Comparison of ENCODE assay signal across 15 cellular contexts in genomic region chr5:38807570-38808461, GRCh38. TPM values are rescaled to one million over a fixed set of nuclear protein-coding genes. Genes with fewer than 3 reads are reported as not detected.
DNase-seq lines count a peak whose midpoint lies in the region; ATAC-seq, FAIRE-seq and TF ChIP-seq lines count a peak whose summit lies in the region.
"Had no signal": no experiment of that assay in that cellular context is flagged by ENCODE, and none has a peak within 500 bp of the region (broad histone marks: within the 10 kb centered on the region; RNA-seq: fewer than 3 reads in every experiment).

No MANE protein-coding gene starts in this region.

- no peaks in the 10 kb centered on the region for H3K79me2 ChIP-seq in endothelial cell of umbilical vein (ENCODE audit: control insufficient read depth, insufficient read depth, low read length)

- no peaks in the 10 kb centered on the region for H3K36me3 Mint-ChIP-seq in CD14-positive monocyte

- CTCF ChIA-PET in endothelial cell of umbilical vein (lab: Charles Lee) = interaction anchor here (0.6 to 11.2 kb wide), 25 partner anchors 9 to 543 kb away, joined by 3 to 501 read pairs (median 7); no protein-coding TSS in a partner anchor

- H3K9me3 ChIP-seq in endothelial cell of umbilical vein (replicated peaks; ENCODE audit: control insufficient read depth, insufficient read depth, low read length) = no peaks in the 10 kb centered on the region

- H3K27me3 ChIP-seq in endothelial cell of umbilical vein (ENCODE audit: control insufficient read depth in 2 of 2, insufficient read depth in 2 of 2, low read length in 2 of 2) (no peaks in the 10 kb centered on the region), H7 (ENCODE audit: control insufficient read depth, insufficient read depth, low read length) (peaks cover 2% of the 10 kb centered on the region)

- peaks cover 31% of the 10 kb centered on the region for H3K4me1 ChIP-seq in endothelial cell of umbilical vein (ENCODE audit: control insufficient read depth, extremely low read depth, insufficient read depth, low read length)

- DNase-seq in GM04504 (ENCODE audit: low read depth) (peak; percentile 40), NCI-H2196 treated with DMSO at 0.1 percent for 48 hours (lab: John Stamatoyannopoulos, UW; ENCODE audit: unreplicated experiment) (peak; percentile 33), endothelial cell of umbilical vein (ENCODE audit: low read depth, low spot score) (peak; percentile 86), skeletal muscle cell (ENCODE audit: low read depth) (peak; percentile 54), HPDE6-E6E7 (ENCODE audit: extremely low spot score) (no peak), CD14-positive monocyte (ENCODE audit: low spot score) (no peak), H7 (no peak)
- DNase-seq: activated CD4-positive, alpha-beta T cell treated with anti-CD3 and anti-CD28 coated beads for 36 hours; activated effector memory CD4-positive, alpha-beta T cell treated with anti-CD3 and anti-CD28 coated beads, Interleukin-2, amount 50 U/mL, for 16 hours; DMS 273 treated with DMSO at 0.1 percent for 48 hours; head of caudate nucleus; midbrain; NCI-H1694; SIG-M5 had no signal

- H3K9me1 ChIP-seq in endothelial cell of umbilical vein (replicated peaks; ENCODE audit: control insufficient read depth, extremely low read depth, insufficient read depth, low read length) = no peaks in the 10 kb centered on the region

- no peak for ATAC-seq in GM18519 (IDR thresholded peaks at IDR 0.05; ENCODE audit: low FRiP score, unreplicated experiment)

- H3K4me3 ChIP-seq in endothelial cell of umbilical vein (replicated peaks in 1 of 3; ENCODE audit: insufficient read depth in 1 of 3, low read depth in 1 of 3, low read length in 3 of 3) = no peak overlapping the region
- H3K4me3 ChIP-seq in skeletal muscle cell (ENCODE audit: low read depth, low read length) = no peak overlapping the region
- no peak overlapping the region for H3K4me3 ChIP-seq in H7 (ENCODE audit: insufficient read depth, low read depth, low read length)

- FAIRE-seq in endothelial cell of umbilical vein (lab: Jason Lieb, UNC) = peak; percentile 81

- H3K36me3 ChIP-seq in endothelial cell of umbilical vein (ENCODE audit: control insufficient read depth in 2 of 2, extremely low read depth in 1 of 2, insufficient read depth in 2 of 2, low read length in 2 of 2) = no peaks in the 10 kb centered on the region
- H3K36me3 ChIP-seq in H7 (replicated peaks; ENCODE audit: control insufficient read depth, insufficient read depth, low read length) = no peaks in the 10 kb centered on the region

- H2AFZ ChIP-seq in endothelial cell of umbilical vein (ENCODE audit: low read depth, low read length) = no peak overlapping the region

- peak overlapping the region; percentile 28 for H3K4me2 ChIP-seq in endothelial cell of umbilical vein (ENCODE audit: insufficient read depth, low read length)

- POLR2A ChIA-PET in endothelial cell of umbilical vein (lab: Charles Lee) = interaction anchor here (0.6 kb wide), 1 partner anchor 34 kb away, joined by 3 read pairs; no protein-coding TSS in a partner anchor

- H4K20me1 ChIP-seq in endothelial cell of umbilical vein (replicated peaks; ENCODE audit: control insufficient read depth, extremely low read depth, insufficient read depth, low read length) = no peaks in the 10 kb centered on the region

- TF ChIP-seq POLR2A in endothelial cell of umbilical vein (IDR thresholded peaks at IDR 0.05; ENCODE audit: low read depth, low read length) = no peak

- H3K27me3 Mint-ChIP-seq in CD14-positive monocyte (ENCODE audit: low read depth in 3 of 3) = peaks cover 22 to 44% (median 39%) of the 10 kb centered on the region in 3 donors

- peaks cover 0 to 5% (median 0%) of the 10 kb centered on the region in 7 donors for H3K9me3 Mint-ChIP-seq in CD14-positive monocyte

- no peak overlapping the region for H3K9ac ChIP-seq in endothelial cell of umbilical vein (replicated peaks; ENCODE audit: extremely low read depth, insufficient read depth, low read length)

- dilution Hi-C loops in endothelial cell of umbilical vein (cut with MboI; ENCODE audit: extremely low pct_ligation_motif_present, low sequenced_read_pairs) = loop anchor here (25.0 kb wide), 1 partner anchor 371 kb away; no protein-coding TSS in a partner anchor

- no TSS peak for BruUV-seq in endothelial cell of umbilical vein (replicated peaks; lab: Mats Ljungman, UMichigan)

- no peak overlapping the region for H3K27ac Mint-ChIP-seq in CD14-positive monocyte
- H3K27ac Mint-ChIP-seq: activated CD4-positive, alpha-beta T cell treated with anti-CD3 and anti-CD28 coated beads for 36 hours had no signal

- no peaks in the 10 kb centered on the region for H3K4me1 Mint-ChIP-seq in CD14-positive monocyte

- H3K27ac ChIP-seq in endothelial cell of umbilical vein (ENCODE audit: insufficient read depth, low read depth, low read length) = peak overlapping the region; percentile 32

- TF ChIP-seq CTCF in endothelial cell of umbilical vein (IDR thresholded peaks at IDR 0.05; ENCODE audit: extremely low read depth in 1 of 2, insufficient read depth in 1 of 2, low read depth in 1 of 2, low read length in 2 of 2) = no peak
- no peak for TF ChIP-seq CTCF in CD14-positive monocyte (IDR thresholded peaks at IDR 0.05)

- H3K4me3 Mint-ChIP-seq in CD14-positive monocyte = no peak overlapping the region
- H3K4me3 Mint-ChIP-seq: activated CD4-positive, alpha-beta T cell treated with anti-CD3 and anti-CD28 coated beads for 36 hours had no signal

- intact Hi-C loops in endothelial cell of umbilical vein (cut with micrococcal nuclease) (loop anchor here (1.0 to 5.0 kb wide), 6 partner anchors 25 to 344 kb away; no protein-coding TSS in a partner anchor), CD14-positive monocyte (cut with micrococcal nuclease) (loop anchor here in 1 of 2 donors (10.0 kb wide), 1 partner anchor 363 kb away; no protein-coding TSS in a partner anchor)

TF ChIP-seq in endothelial cell of umbilical vein, 7 proteins besides CTCF, POLR2A, EP300 and RAD21:
- peak; percentile 99 for TF ChIP-seq FOS (IDR thresholded peaks at IDR 0.05; ENCODE audit: borderline replicate concordance, insufficient read depth, low read length)
- TF ChIP-seq EZH2 (IDR thresholded peaks at IDR 0.05; ENCODE audit: borderline replicate concordance, low read depth, low read length, severe bottlenecking) = no peak
- TF ChIP-seq POLR2AphosphoS5 (IDR thresholded peaks at IDR 0.05; ENCODE audit: insufficient read depth, low read depth, low read length) = peak; percentile 79
- TF ChIP-seq MYC (IDR thresholded peaks at IDR 0.05; ENCODE audit: low read depth, low read length) = no peak
- TF ChIP-seq JUN (IDR thresholded peaks at IDR 0.05; ENCODE audit: borderline replicate concordance, insufficient read depth, insufficient read length, low read depth) = peak; percentile 85
- TF ChIP-seq, protein P1, sequence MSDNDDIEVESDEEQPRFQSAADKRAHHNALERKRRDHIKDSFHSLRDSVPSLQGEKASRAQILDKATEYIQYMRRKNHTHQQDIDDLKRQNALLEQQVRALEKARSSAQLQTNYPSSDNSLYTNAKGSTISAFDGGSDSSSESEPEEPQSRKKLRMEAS (IDR thresholded peaks at IDR 0.05; ENCODE audit: insufficient read depth, insufficient read length) = no peak
- TF ChIP-seq GATA2 (IDR thresholded peaks at IDR 0.05; ENCODE audit: insufficient read depth, insufficient read length, low read depth, low read length) = peak; percentile 77

RNA-seq across cellular contexts. Expression of gene OSMR, which starts 38.0 kb away (rescaled TPM):
- 12.8 and 19.7 TPM in 2 replicates for total RNA-seq in endothelial cell of umbilical vein
- 6.1 TPM in 2 replicates for polyA plus RNA-seq in endothelial cell of umbilical vein
- polyA plus RNA-seq in endothelial cell of umbilical vein (2011; cell fraction: cytosol; rRNA removed) = 4.4 and 5.2 TPM in 2 replicates
- 7.7 and 9.9 TPM in 2 replicates for polyA plus RNA-seq in endothelial cell of umbilical vein (2011; cell fraction: nucleus; rRNA removed)
- polyA plus RNA-seq in endothelial cell of umbilical vein (2012) = 3.6 and 3.8 TPM in 2 replicates
- 9.8 and 10.5 TPM in 2 replicates for polyA minus RNA-seq in endothelial cell of umbilical vein
- 14.6 TPM for polyA minus RNA-seq in endothelial cell of umbilical vein (2011; cell fraction: cytosol; rRNA and poly(A)+ RNA removed)
- 15.5 and 16.8 TPM in 2 replicates for polyA minus RNA-seq in endothelial cell of umbilical vein (2011; cell fraction: nucleus; rRNA and poly(A)+ RNA removed)
- not detected for polyA plus RNA-seq in CD14-positive monocyte
- 0.26 and 0.38 TPM in 2 replicates for total RNA-seq in H7 (2014; rRNA removed; shearing (Covaris generic))

Comparison
In these comparisons a context has a peak if more than half of its experiments do, and no peak if none do; other contexts are left out.
1. DNase-seq: peak in GM04504 (single experiment), NCI-H2196 treated with DMSO at 0.1 percent for 48 hours (single experiment), endothelial cell of umbilical vein (single experiment) and skeletal muscle cell (single experiment); none in HPDE6-E6E7 (single experiment), CD14-positive monocyte (single experiment) and H7 (single experiment).